7 cellular contexts compared by ENCODE assay signal in the genomic region with DNA sequence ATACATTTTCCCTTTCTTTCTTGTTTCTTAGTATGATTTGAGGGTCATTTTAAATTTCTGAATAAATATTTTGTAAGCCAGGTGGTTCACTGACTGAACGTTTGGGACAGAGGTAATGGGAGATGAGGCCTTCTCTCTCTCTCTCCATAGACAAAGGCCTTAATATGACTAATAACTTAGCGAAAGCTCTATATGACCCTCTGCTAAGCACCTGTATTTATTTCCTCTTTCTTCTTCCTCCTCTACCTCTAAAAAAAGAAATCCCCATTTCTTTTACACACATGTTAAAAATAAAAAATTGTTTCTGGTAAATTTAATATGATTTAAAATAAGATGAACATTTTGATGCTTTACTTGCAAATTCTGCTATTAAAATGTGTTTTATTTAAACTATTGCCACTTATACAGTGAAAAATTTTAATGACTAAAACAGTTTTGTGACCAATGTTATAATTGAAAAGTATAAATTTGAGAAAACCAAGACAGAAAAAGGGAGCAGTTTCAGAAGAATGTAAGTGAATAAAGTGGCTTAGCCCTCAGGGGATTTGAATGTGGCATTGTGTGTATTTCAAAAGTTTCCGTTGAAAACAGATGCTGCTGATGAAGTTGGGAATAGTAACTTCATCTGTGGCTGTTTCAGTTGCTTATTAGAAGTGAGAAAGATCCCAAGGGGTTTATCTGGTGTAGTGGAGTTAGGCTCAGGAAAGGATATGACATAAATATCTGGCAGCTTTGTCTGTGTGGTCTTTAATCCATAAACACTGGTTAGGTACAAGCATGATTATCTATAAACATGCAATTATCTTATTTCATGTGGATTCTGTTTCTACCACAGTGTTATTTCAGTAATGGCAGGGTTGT.
DNase-seq lines count a peak whose midpoint lies in the region; ATAC-seq and TF ChIP-seq lines count a peak whose summit lies in the region.

No MANE protein-coding gene starts in this region.

- no peak for TF ChIP-seq CTCF in mesothelial cell of epicardium (IDR thresholded peaks at IDR 0.05; ENCODE audit: unreplicated experiment)

- H3K27ac Mint-ChIP-seq in mesothelial cell of epicardium, result peak overlapping the region; percentile 44

- peaks cover 23% of the 10 kb centered on the region for H3K4me1 Mint-ChIP-seq in mesothelial cell of epicardium

- ATAC-seq in GM18858 (IDR thresholded peaks at IDR 0.05; ENCODE audit: unreplicated experiment), result peak; percentile 45
- ATAC-seq in HG02571 (IDR thresholded peaks at IDR 0.05; ENCODE audit: unreplicated experiment), result peak; percentile 59

- no peak overlapping the region for H3K4me3 Mint-ChIP-seq in mesothelial cell of epicardium

- DNase-seq in NCI-H2171 treated with DMSO at 0.1 percent for 48 hours (lab: John Stamatoyannopoulos, UW) (peak; percentile 62), mesothelial cell of epicardium (ENCODE audit: low spot score in 2 of 2, unreplicated experiment in 2 of 2) (no peak), COLO668 (lab: John Stamatoyannopoulos, UW; ENCODE audit: unreplicated experiment) (no peak), activated gamma-delta T cell (lab: John Stamatoyannopoulos, UW) (no peak), C1 segment of cervical spinal cord (lab: John Stamatoyannopoulos, UW) (no peak)

- peaks cover 2% of the 10 kb centered on the region for H3K36me3 Mint-ChIP-seq in mesothelial cell of epicardium

- no peaks in the 10 kb centered on the region for H3K9me3 Mint-ChIP-seq in mesothelial cell of epicardium

- H3K27me3 Mint-ChIP-seq in mesothelial cell of epicardium (ENCODE audit: low read depth), result no peaks in the 10 kb centered on the region
